In the genomic region with DNA sequence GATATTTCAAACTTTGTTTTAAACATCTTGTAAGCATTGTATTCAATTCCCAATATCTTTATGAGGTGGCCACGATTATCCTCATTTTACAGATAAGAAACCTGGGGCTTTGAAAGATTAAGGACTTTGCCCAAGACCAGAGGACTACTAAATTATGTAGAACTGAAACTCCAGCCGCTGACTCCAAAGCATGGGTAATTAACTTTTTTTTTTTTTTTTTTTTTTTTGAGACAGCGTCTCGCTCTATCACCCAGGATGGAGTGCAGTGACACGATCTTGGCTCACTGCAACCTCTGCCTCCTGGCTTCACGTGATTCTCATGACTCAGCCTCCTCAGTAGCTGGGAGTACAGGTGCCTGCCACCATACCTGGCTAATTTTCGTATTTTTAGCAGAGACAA, we compare ENCODE assay signal across 19 cellular contexts.
A peak's percentile ranks its signal among the peaks of the same experiment; 100 is the strongest.
DNase-seq lines count a peak whose midpoint lies in the region; ATAC-seq and TF ChIP-seq lines count a peak whose summit lies in the region.
"Had no signal": no experiment of that assay in that cellular context is flagged by ENCODE, and none has a peak within 500 bp of the region (broad histone marks: within the 10 kb centered on the region; RNA-seq: fewer than 3 reads in every experiment).

No MANE protein-coding gene starts in this region.

- no peak overlapping the region for H2AK5ac ChIP-seq in mesendoderm (ENCODE audit: low read length)

- H3K23ac ChIP-seq in mesendoderm (ENCODE audit: low read length), result no peak overlapping the region

- H3K79me1 ChIP-seq in mesendoderm (ENCODE audit: low read length), result no peaks in the 10 kb centered on the region

- H4K5ac ChIP-seq in mesendoderm (ENCODE audit: low read length), result no peak overlapping the region

- DNase-seq in NOMO-1 treated with DMSO at 0.1 percent for 48 hours (lab: John Stamatoyannopoulos, UW; ENCODE audit: unreplicated experiment), result peak; percentile 19
- DNase-seq in NOMO-1 (lab: John Stamatoyannopoulos, UW; ENCODE audit: unreplicated experiment in 2 of 2), result no peak
- DNase-seq in mesendoderm, result peak; percentile 65
- no peak for DNase-seq in vagina (ENCODE audit: extremely low spot score in 2 of 2)
- no peak for DNase-seq in NCI-H2081 treated with DMSO at 0.1 percent for 48 hours (lab: John Stamatoyannopoulos, UW)
- DNase-seq in activated T-cell treated with anti-CD3 and anti-CD28 coated beads, Interleukin-2, amount 50 U/mL, for 4 hours, result no peak
- DNase-seq in DMS79 treated with DMSO at 0.1 percent for 48 hours (lab: John Stamatoyannopoulos, UW), result no peak
- DNase-seq: CD4-positive, alpha-beta memory T cell; DMS153; NCI-H1105; NCI-H146; NCI-H2081; NCI-H446; NCI-H526 treated with DMSO at 0.1 percent for 48 hours; Right ventricle myocardium superior had no signal

- no peak overlapping the region for H3K4me3 Mint-ChIP-seq in activated T-cell treated with anti-CD3 and anti-CD28 coated beads, Interleukin-2, amount 50 U/mL, for 4 hours
- H3K4me3 Mint-ChIP-seq: CD4-positive, alpha-beta memory T cell had no signal

- H3K4me1 Mint-ChIP-seq in activated T-cell treated with anti-CD3 and anti-CD28 coated beads, Interleukin-2, amount 50 U/mL, for 4 hours (ENCODE audit: low read depth), result no peaks in the 10 kb centered on the region
- H3K4me1 Mint-ChIP-seq: CD4-positive, alpha-beta memory T cell had no signal

- H3K9me3 ChIP-seq in vagina, result no peaks in the 10 kb centered on the region
- H3K9me3 ChIP-seq: BLaER1 treated with 17β-estradiol and CSF1 and Interleukin-3, amounts not matched to agents 10 nM and 100 nM had no signal

- no peaks in the 10 kb centered on the region for H3K27me3 Mint-ChIP-seq in activated T-cell treated with anti-CD3 and anti-CD28 coated beads, Interleukin-2, amount 50 U/mL, for 4 hours (ENCODE audit: low read depth)
- H3K27me3 Mint-ChIP-seq: CD4-positive, alpha-beta memory T cell had no signal

- peak overlapping the region; percentile 86 for H3K27ac ChIP-seq in VCaP
- H3K27ac ChIP-seq in mesendoderm (ENCODE audit: low read depth, low read length), result no peak overlapping the region
- H3K27ac ChIP-seq in vagina, result peak overlapping the region; percentile 61
- H3K27ac ChIP-seq: 22Rv1; BLaER1 treated with 17β-estradiol and CSF1 and Interleukin-3, amounts not matched to agents 10 nM and 100 nM; KMS-11 had no signal

- no peak overlapping the region for H3K56ac ChIP-seq in mesendoderm (ENCODE audit: low read length)

- peaks cover 4% of the 10 kb centered on the region for H3K36me3 Mint-ChIP-seq in activated T-cell treated with anti-CD3 and anti-CD28 coated beads, Interleukin-2, amount 50 U/mL, for 4 hours (ENCODE audit: insufficient read depth)
- H3K36me3 Mint-ChIP-seq: CD4-positive, alpha-beta memory T cell had no signal

- no peak overlapping the region for H3K9ac ChIP-seq in mesendoderm (ENCODE audit: low read length)
- H3K9ac ChIP-seq: BLaER1 treated with 17β-estradiol and CSF1 and Interleukin-3, amounts not matched to agents 10 nM and 100 nM; KMS-11 had no signal

- TF ChIP-seq CTCF in VCaP (conservative IDR thresholded peaks at IDR 0.05), result no peak
- no peak for TF ChIP-seq CTCF in vagina (IDR thresholded peaks at IDR 0.05)

- TF ChIP-seq POLR2A in vagina (IDR thresholded peaks at IDR 0.05), result no peak

- H3K9me3 Mint-ChIP-seq in activated T-cell treated with anti-CD3 and anti-CD28 coated beads, Interleukin-2, amount 50 U/mL, for 4 hours, result no peaks in the 10 kb centered on the region
- H3K9me3 Mint-ChIP-seq: CD4-positive, alpha-beta memory T cell had no signal

- H2BK120ac ChIP-seq in mesendoderm (ENCODE audit: low read depth, low read length), result no peak overlapping the region

- no peak overlapping the region for H2BK15ac ChIP-seq in mesendoderm (replicated peaks; ENCODE audit: low read depth)

- no peak overlapping the region for H3K18ac ChIP-seq in mesendoderm (ENCODE audit: low read length)

- H3K27me3 ChIP-seq in mesendoderm (ENCODE audit: insufficient read depth, low read length, poor library complexity), result no peaks in the 10 kb centered on the region
- H3K27me3 ChIP-seq in vagina, result no peaks in the 10 kb centered on the region
- H3K27me3 ChIP-seq: BLaER1 treated with 17β-estradiol and CSF1 and Interleukin-3, amounts not matched to agents 10 nM and 100 nM had no signal

- H4K8ac ChIP-seq in mesendoderm (ENCODE audit: low read depth, low read length), result no peak overlapping the region

- no peak overlapping the region for H3K4me3 ChIP-seq in mesendoderm (ENCODE audit: low read length)
- H3K4me3 ChIP-seq in vagina, result no peak overlapping the region
- H3K4me3 ChIP-seq: BLaER1 treated with 17β-estradiol and CSF1 and Interleukin-3, amounts not matched to agents 10 nM and 100 nM had no signal

- H2BK5ac ChIP-seq in mesendoderm (ENCODE audit: low read length), result no peak overlapping the region

- H3K4ac ChIP-seq in mesendoderm (ENCODE audit: low read depth, low read length), result no peak overlapping the region

- no peaks in the 10 kb centered on the region for H3K79me2 ChIP-seq in mesendoderm (ENCODE audit: control insufficient read depth, insufficient read depth, low read length)

- peaks cover 10% of the 10 kb centered on the region for H3K4me1 ChIP-seq in mesendoderm (ENCODE audit: control insufficient read depth, low read depth, low read length)
- H3K4me1 ChIP-seq in vagina, result peaks cover 28% of the 10 kb centered on the region

- no peak overlapping the region for H3K4me2 ChIP-seq in mesendoderm (ENCODE audit: low read length)
- H3K4me2 ChIP-seq: BLaER1 treated with 17β-estradiol and CSF1 and Interleukin-3, amounts not matched to agents 10 nM and 100 nM; KMS-11 had no signal

- WGBS in mesendoderm (ENCODE audit: extremely low coverage, insufficient coverage, low lambda C conversion rate), result no CpG with 5 or more reads among the region's 7 CpGs

- no peaks in the 10 kb centered on the region for H3K36me3 ChIP-seq in mesendoderm (ENCODE audit: control insufficient read depth, insufficient read depth, low read length)
- H3K36me3 ChIP-seq in vagina, result no peaks in the 10 kb centered on the region
- H3K36me3 ChIP-seq: BLaER1 treated with 17β-estradiol and CSF1 and Interleukin-3, amounts not matched to agents 10 nM and 100 nM had no signal

- ATAC-seq in activated T-cell treated with anti-CD3 and anti-CD28 coated beads, Interleukin-2, amount 50 U/mL, for 4 hours, result no peak

- intact Hi-C loops in vagina (cut with DNase I), result no loop called here

Comparison
In these comparisons a context has a peak if more than half of its experiments do, and no peak if none do; other contexts are left out.
1. DNase-seq: peak in NOMO-1 treated with DMSO at 0.1 percent for 48 hours (single experiment) and mesendoderm (single experiment); none in NOMO-1 (0 of 2), vagina (0 of 2), NCI-H2081 treated with DMSO at 0.1 percent for 48 hours (single experiment), activated T-cell treated with anti-CD3 and anti-CD28 coated beads, Interleukin-2, amount 50 U/mL, for 4 hours (single experiment) and DMS79 treated with DMSO at 0.1 percent for 48 hours (single experiment).